22 cellular contexts compared by ENCODE assay signal in genomic region chr2:10750610-10751009, GRCh38. TPM values are rescaled to one million over a fixed set of nuclear protein-coding genes. Genes with fewer than 3 reads are reported as not detected.
DNase-seq lines count a peak whose midpoint lies in the region; ATAC-seq, FAIRE-seq and TF ChIP-seq lines count a peak whose summit lies in the region.
"Had no signal": no experiment of that assay in that cellular context is flagged by ENCODE, and none has a peak within 500 bp of the region (broad histone marks: within the 10 kb centered on the region; RNA-seq: fewer than 3 reads in every experiment).

No MANE protein-coding gene starts in this region.

- ATAC-seq in RWPE2 (ENCODE audit: low read depth) (0 out of 3 replicates have a peak, but pooled peaks have one; percentile 33), GM19455 (IDR thresholded peaks at IDR 0.05; ENCODE audit: unreplicated experiment) (no peak)
- ATAC-seq: gastroesophageal sphincter, HCT116, natural killer cell, Right ventricle myocardium inferior had no signal

- TF ChIP-seq CTCF in 22Rv1 (IDR thresholded peaks at IDR 0.05) (no peak), RWPE2 (IDR thresholded peaks at IDR 0.05; ENCODE audit: poor library complexity, severe bottlenecking) (no peak), bronchial epithelial cell (IDR thresholded peaks at IDR 0.05; ENCODE audit: insufficient read depth, low read length, severe bottlenecking) (no peak), suprapubic skin (IDR thresholded peaks at IDR 0.05) (no peak)

- H3K27ac ChIP-seq in 22Rv1 (peak overlapping the region; percentile 92; the same call in 1 of the 2 replicates), RWPE2 (ENCODE audit: poor library complexity, severe bottlenecking) (no peak overlapping the region), suprapubic skin (no peak overlapping the region)
- H3K27ac ChIP-seq: breast epithelium, gastroesophageal sphincter had no signal

- H3K27me3 ChIP-seq in RWPE2 (ENCODE audit: insufficient read depth, poor library complexity, severe bottlenecking) (no peaks in the 10 kb centered on the region), bronchial epithelial cell (ENCODE audit: control insufficient read depth, insufficient read depth, low read length) (no peaks in the 10 kb centered on the region), suprapubic skin (no peaks in the 10 kb centered on the region)
- H3K27me3 ChIP-seq: breast epithelium, gastroesophageal sphincter had no signal

- H3K4me3 ChIP-seq in RWPE2 (ENCODE audit: severe bottlenecking) (no peak overlapping the region), bronchial epithelial cell (ENCODE audit: low read depth, low read length) (no peak overlapping the region), suprapubic skin (no peak overlapping the region)
- H3K4me3 ChIP-seq: breast epithelium, gastroesophageal sphincter had no signal

- TF ChIP-seq POLR2A in suprapubic skin (IDR thresholded peaks at IDR 0.05), result no peak

- peak; percentile 71 to 79 for DNase-seq in Kasumi-1 (lab: John Stamatoyannopoulos, UW)
- DNase-seq in RWPE2 (ENCODE audit: low spot score), result no peak
- DNase-seq in bronchial epithelial cell (ENCODE audit: low read depth), result peak; percentile 41
- DNase-seq in SW480 (ENCODE audit: low spot score), result no peak
- DNase-seq in effector CD8-positive, alpha-beta T cell (lab: John Stamatoyannopoulos, UW), result no peak
- DNase-seq in suprapubic skin (ENCODE audit: low spot score in 2 of 2), result no peak
- DNase-seq: activated CD4-positive, CD25-positive, alpha-beta regulatory T cell treated with anti-CD3 and anti-CD28 coated beads, Interleukin-2, amount 50 U/mL, for 72 hours; activated naive CD8-positive, alpha-beta T cell treated with anti-CD3 and anti-CD28 coated beads, Interleukin-2, amount 10 ng/mL, durations not matched to agents 7 days and 5 days; DMS 273 treated with DMSO at 0.1 percent for 48 hours; GDM1; mesenchymal stem cell; natural killer cell; NCI-H1930; stimulated activated CD4-positive, alpha-beta T cell treated with anti-CD3 and anti-CD28 coated beads, Interleukin-2, amount 100 ng/mL, for 24 hours had no signal

- H3K9me3 ChIP-seq in RWPE2 (ENCODE audit: severe bottlenecking), result no peaks in the 10 kb centered on the region
- no peaks in the 10 kb centered on the region for H3K9me3 ChIP-seq in suprapubic skin
- H3K9me3 ChIP-seq: breast epithelium, gastroesophageal sphincter had no signal

- FAIRE-seq in bronchial epithelial cell (lab: Jason Lieb, UNC), result no peak
- FAIRE-seq: A204.1 had no signal

- no peak for TF ChIP-seq EP300 in suprapubic skin (IDR thresholded peaks at IDR 0.05)

- H3K36me3 ChIP-seq in RWPE2 (ENCODE audit: low read depth) (no peaks in the 10 kb centered on the region), bronchial epithelial cell (ENCODE audit: control insufficient read depth, insufficient read depth, low read length) (no peaks in the 10 kb centered on the region), suprapubic skin (no peaks in the 10 kb centered on the region)
- H3K36me3 ChIP-seq: breast epithelium, gastroesophageal sphincter had no signal

- 80% methylated on average over 6 of the region's 6 CpGs for WGBS in suprapubic skin

- H3K4me1 ChIP-seq in RWPE2 (ENCODE audit: insufficient read depth, poor library complexity, severe bottlenecking) (no peaks in the 10 kb centered on the region), suprapubic skin (peaks cover 6% of the 10 kb centered on the region)
- H3K4me1 ChIP-seq: breast epithelium, gastroesophageal sphincter had no signal

RNA-seq across cellular contexts. Expression of gene ATP6V1C2, which starts 29.2 kb away (rescaled TPM):
- total RNA-seq in bronchial epithelial cell, result 0.26 and 0.90 TPM in 2 replicates
- total RNA-seq in suprapubic skin, result 1,000 to 10,000 TPM in 1 of 4 donors, 100 to 1,000 TPM in 3; 142 to 1,335 (median 496) TPM
- total RNA-seq: activated naive CD8-positive, alpha-beta T cell treated with anti-CD3 and anti-CD28 coated beads, Interleukin-2, amount 10 ng/mL, durations not matched to agents 7 days and 5 days; T-helper 2 cell treated with Interferon-gamma antibody and Interleukin-4, amounts not matched to agents 100 ng/mL and 5 ng/mL, for 36 hours had no signal

Comparison
In these comparisons a context has a peak if more than half of its experiments do, and no peak if none do; other contexts are left out.
1. DNase-seq: peak in Kasumi-1 (2 of 2) and bronchial epithelial cell (single experiment); none in RWPE2 (single experiment), SW480 (single experiment), effector CD8-positive, alpha-beta T cell (single experiment) and suprapubic skin (0 of 2).
2. RNA of gene ATP6V1C2, which starts 29.2 kb away (total RNA-seq): 142 to 1,335 TPM in suprapubic skin; 0.26 to 0.90 TPM in bronchial epithelial cell; every median in the first group is over 10 times any median in the second.